ENCODE assay signal across 8 cellular contexts in genomic region chr19:6718741-6719539, GRCh38. TPM values are rescaled to one million over a fixed set of nuclear protein-coding genes. Genes with fewer than 3 reads are reported as not detected.
A peak's percentile ranks its signal among the peaks of the same experiment; 100 is the strongest.
DNase-seq lines count a peak whose midpoint lies in the region; ATAC-seq and TF ChIP-seq lines count a peak whose summit lies in the region.

No MANE protein-coding gene starts in this region.

- peaks cover 24% of the 10 kb centered on the region for H3K36me3 ChIP-seq in lower lobe of right lung

- H3K27ac ChIP-seq in lower lobe of right lung = peak overlapping the region; percentile 24

- H3K27ac Mint-ChIP-seq in CD14-positive monocyte = peak overlapping the region in 3 of 7 donors; percentile 16 to 43 (median 20)

- intact Hi-C loops in CD14-positive monocyte (cut with micrococcal nuclease) = no loop called here
- intact Hi-C loops in lower lobe of right lung (cut with DNase I) = no loop called here
- intact Hi-C loops in lower leg skin (cut with DNase I; ENCODE audit: low total_unique reads) = no loop called here

- peaks cover 44% of the 10 kb centered on the region for H3K4me1 Mint-ChIP-seq in CD14-positive monocyte

- H3K36me3 Mint-ChIP-seq in CD14-positive monocyte = no peaks in the 10 kb centered on the region

- H3K27me3 ChIP-seq in lower lobe of right lung (ENCODE audit: low read depth) = no peaks in the 10 kb centered on the region

- no peaks in the 10 kb centered on the region for H3K9me3 ChIP-seq in lower lobe of right lung

- peaks cover 37% of the 10 kb centered on the region for H3K4me1 ChIP-seq in lower lobe of right lung

- DNase-seq in CD14-positive monocyte (ENCODE audit: low spot score) (peak; percentile 46), HuH-7 (ENCODE audit: low spot score) (peak; percentile 60), amniotic epithelial cell (ENCODE audit: low read depth) (peak; percentile 75), lower lobe of right lung (peak; percentile 77), lower leg skin (ENCODE audit: low spot score in 2 of 2) (no peak), DMS153 (lab: John Stamatoyannopoulos, UW) (no peak)

- 68 to 71% methylated on average over 20 to 21 of the region's 21 CpGs for WGBS in lower leg skin, 2 donors

- peak; percentile 56 to 65 for ATAC-seq in lower lobe of right lung
- no peak for ATAC-seq in HG02885 (IDR thresholded peaks at IDR 0.05; ENCODE audit: poor library complexity, unreplicated experiment)
- no peak for ATAC-seq in GM18517 (IDR thresholded peaks at IDR 0.05; ENCODE audit: unreplicated experiment)

- no peak overlapping the region for H3K4me3 Mint-ChIP-seq in CD14-positive monocyte

- peaks cover 12 to 20% (median 13%) of the 10 kb centered on the region in 3 donors for H3K27me3 Mint-ChIP-seq in CD14-positive monocyte (ENCODE audit: low read depth in 3 of 3)

- no peak for TF ChIP-seq POLR2A in lower leg skin (IDR thresholded peaks at IDR 0.05)

- H3K9me3 Mint-ChIP-seq in CD14-positive monocyte = peaks cover 0 to 6% (median 0%) of the 10 kb centered on the region in 7 donors

- H3K4me3 ChIP-seq in lower lobe of right lung (peak overlapping the region; percentile 53), lower leg skin (ENCODE audit: low read depth, poor library complexity, severe bottlenecking) (no peak overlapping the region)

- TF ChIP-seq CTCF in CD14-positive monocyte (IDR thresholded peaks at IDR 0.05) (no peak), lower lobe of right lung (IDR thresholded peaks at IDR 0.05) (no peak), lower leg skin (IDR thresholded peaks at IDR 0.05) (no peak)

RNA-seq across cellular contexts. Expression of gene C3, which starts 1.5 kb away (rescaled TPM):
- polyA plus RNA-seq in CD14-positive monocyte = 1 to 10 TPM; 2.4 to 3.2 TPM
- total RNA-seq in lower lobe of right lung (1,321 TPM), lower leg skin (100 to 1,000 TPM in 1 of 4 donors, 10 to 100 TPM in 3; 28.8 to 155 (median 79.6) TPM)

RNA-seq across cellular contexts. Expression of gene GPR108, which starts 18.4 kb away (rescaled TPM):
- polyA plus RNA-seq in CD14-positive monocyte = 100 to 1,000 TPM; 129 to 147 TPM
- total RNA-seq in lower lobe of right lung (87.0 TPM), lower leg skin (10 to 100 TPM; 57.1 to 80.0 (median 66.9) TPM)

RNA-seq across cellular contexts. Expression of gene TRIP10, which starts 20.5 kb away (rescaled TPM):
- polyA plus RNA-seq in CD14-positive monocyte = 1 to 10 TPM; 1.5 to 1.9 TPM
- total RNA-seq in lower lobe of right lung = 65.8 TPM
- 10 to 100 TPM; 41.2 to 60.2 (median 46.5) TPM for total RNA-seq in lower leg skin

RNA-seq across cellular contexts. Expression of gene SH2D3A, which starts 48.3 kb away (rescaled TPM):
- not detected for polyA plus RNA-seq in CD14-positive monocyte
- 21.2 TPM for total RNA-seq in lower lobe of right lung
- 100 to 1,000 TPM in 1 of 4 donors, 10 to 100 TPM in 3; 53.0 to 142 (median 62.3) TPM for total RNA-seq in lower leg skin

RNA-seq across cellular contexts. Expression of gene TNFSF14, which starts 49.0 kb away (rescaled TPM):
- 1 to 10 TPM in 1 of 2 donors, under 1 TPM in 1; 0.81 to 4.5 TPM for polyA plus RNA-seq in CD14-positive monocyte
- total RNA-seq in lower lobe of right lung = 3.3 TPM
- under 1 TPM in 2 of 4 donors, not detected in 2; 0.03 to 0.08 TPM for total RNA-seq in lower leg skin

Comparison
In these comparisons a context has a peak if more than half of its experiments do, and no peak if none do; other contexts are left out.
1. DNase-seq: peak in CD14-positive monocyte (single experiment), HuH-7 (single experiment), amniotic epithelial cell (single experiment) and lower lobe of right lung (single experiment); none in lower leg skin (0 of 2) and DMS153 (single experiment).
2. ATAC-seq: peak in lower lobe of right lung (2 of 2); none in HG02885 (single experiment) and GM18517 (single experiment).